17 cellular contexts compared by ENCODE assay signal in the genomic region with DNA sequence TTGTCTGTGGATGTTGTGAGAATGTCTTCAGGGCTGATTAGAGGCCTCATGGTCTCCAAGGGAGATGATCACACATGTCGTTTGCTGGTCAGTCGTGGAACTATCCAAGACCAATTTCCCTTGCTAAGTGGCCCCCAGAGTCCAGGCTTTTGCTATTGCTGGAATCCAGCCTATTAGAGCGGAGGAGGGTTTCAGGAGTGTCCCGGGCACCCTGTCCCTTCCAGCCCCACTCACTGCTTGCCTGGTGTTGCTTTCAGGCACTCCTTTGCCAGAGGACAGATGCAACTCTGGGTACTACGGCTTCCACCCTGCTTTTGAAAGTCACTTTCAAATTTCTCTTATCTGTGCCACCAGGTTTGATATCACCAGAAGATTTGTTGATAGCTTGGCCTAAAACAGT.
"Had no signal": no experiment of that assay in that cellular context is flagged by ENCODE, and none has a peak within 500 bp of the region (broad histone marks: within the 10 kb centered on the region; RNA-seq: fewer than 3 reads in every experiment).

No MANE protein-coding gene starts in this region.

- H3K4me3 ChIP-seq: adrenal gland, esophagus muscularis mucosa, psoas muscle, stomach, testis had no signal

- H3K27ac ChIP-seq: adrenal gland, esophagus muscularis mucosa, psoas muscle, testis had no signal

- DNase-seq: activated CD4-positive, alpha-beta T cell treated with anti-CD3 and anti-CD28 coated beads, Interleukin-2, amount 50 U/mL, for 1 hour; activated CD8-positive, alpha-beta memory T cell treated with anti-CD3 and anti-CD28 coated beads for 24 hours; activated CD8-positive, alpha-beta memory T cell treated with anti-CD3 and anti-CD28 coated beads, Interleukin-2, amount 50 U/mL, for 48 hours; activated gamma-delta T cell; adrenal gland; dermis blood vessel endothelial cell; effector memory CD4-positive, alpha-beta T cell; psoas muscle; right cardiac atrium; small intestine; stimulated activated CD4-positive, alpha-beta T cell treated with anti-CD3 and anti-CD28 coated beads, Interleukin-4, amount 100 ng/mL, for 24 hours; stomach; T-helper 1 cell; T1000; testis had no signal

- H3K9me3 ChIP-seq: adrenal gland, esophagus muscularis mucosa, psoas muscle, stomach, testis had no signal

- H3K36me3 ChIP-seq: adrenal gland, esophagus muscularis mucosa, stomach had no signal

- ATAC-seq: psoas muscle; stimulated activated effector memory CD8-positive, alpha-beta T cell treated with anti-CD3 and anti-CD28 coated beads, Interleukin-12 subunit alpha, Interleukin-12 subunit beta, amount 100 ng/mL, for 72 hours had no signal

- H3K27me3 ChIP-seq: adrenal gland, esophagus muscularis mucosa, stomach, testis had no signal
